ENCODE assay signal across 24 cellular contexts in the genomic region with DNA sequence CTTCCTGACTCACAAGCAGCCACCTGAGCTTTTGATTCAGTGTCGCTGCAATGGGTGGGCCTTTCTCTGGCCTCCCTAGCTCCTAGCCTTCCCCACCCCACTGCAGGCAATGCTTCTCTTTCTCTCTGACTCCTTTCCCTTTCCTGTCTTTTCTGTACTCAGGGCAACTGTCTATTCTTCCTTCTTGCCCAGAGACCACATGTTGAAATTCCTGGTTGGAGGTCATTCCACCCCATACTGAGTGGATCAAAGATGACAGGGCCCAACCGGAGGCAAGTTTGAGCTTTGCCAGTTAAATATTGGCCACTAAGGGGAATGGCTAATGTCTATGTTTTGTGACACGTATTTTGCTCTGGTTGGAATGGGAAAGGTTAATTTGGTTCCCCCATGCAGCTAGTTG.
DNase-seq lines count a peak whose midpoint lies in the region; ATAC-seq, FAIRE-seq and TF ChIP-seq lines count a peak whose summit lies in the region.
"Had no signal": no experiment of that assay in that cellular context is flagged by ENCODE, and none has a peak within 500 bp of the region (broad histone marks: within the 10 kb centered on the region; RNA-seq: fewer than 3 reads in every experiment).

No MANE protein-coding gene starts in this region.

- FAIRE-seq in HepG2 (lab: Jason Lieb, UNC): peak; percentile 34
- FAIRE-seq: H1 had no signal

- in situ Hi-C loops in HepG2 (cut with HindIII; ENCODE audit: extremely low pct_ligation_motif_present, low pct_unique_long_range_greater_than_20kb): no loop called here

- no peaks in the 10 kb centered on the region for H3K27me3 Mint-ChIP-seq in activated T-cell treated with anti-CD3 and anti-CD28 coated beads, Interleukin-2, amount 50 U/mL, for 24 hours
- H3K27me3 Mint-ChIP-seq in naive thymus-derived CD8-positive, alpha-beta T cell: no peaks in the 10 kb centered on the region
- H3K27me3 Mint-ChIP-seq: CD4-positive, alpha-beta T cell had no signal

- H3K4me2 ChIP-seq in HepG2 (ENCODE audit: low read depth, low read length): peak overlapping the region; percentile 54
- H3K4me2 ChIP-seq: KMS-11, SK-N-SH had no signal

- WGBS in HepG2 (ENCODE audit: low lambda C conversion rate): 17% methylated on average over 3 of the region's 3 CpGs

- H3K4me3 ChIP-seq in HepG2 (replicated peaks in 1 of 3; ENCODE audit: insufficient read depth in 1 of 3, low read depth in 2 of 3, low read length in 3 of 3) (peak overlapping the region in 1 of 3 experiments; percentile 6; a peak in 1 of 6 replicates), neutrophil (ENCODE audit: low read depth in 1 of 2, low read length in 1 of 2) (no peak overlapping the region)

- peak; percentile 79 for ATAC-seq in HepG2
- no peak for ATAC-seq in naive thymus-derived CD8-positive, alpha-beta T cell
- ATAC-seq: PC-3 had no signal

- no TSS peak for BruUV-seq in HepG2 (replicated peaks; lab: Mats Ljungman, UMichigan)

- intact Hi-C loops in HepG2 (cut with micrococcal nuclease; ENCODE audit: unreplicated experiment): no loop called here

- H3K27me3 ChIP-seq in HepG2 (ENCODE audit: control insufficient read depth in 1 of 2, insufficient read depth in 2 of 2, low read length in 2 of 2) (no peaks in the 10 kb centered on the region; a peak in 1 of 5 replicates), neutrophil (no peaks in the 10 kb centered on the region)
- H3K27me3 ChIP-seq: BE2C had no signal

- no peaks in the 10 kb centered on the region for H3K36me3 Mint-ChIP-seq in activated T-cell treated with anti-CD3 and anti-CD28 coated beads, Interleukin-2, amount 50 U/mL, for 24 hours (ENCODE audit: low read depth)
- no peaks in the 10 kb centered on the region for H3K36me3 Mint-ChIP-seq in naive thymus-derived CD8-positive, alpha-beta T cell

- DNase-seq in activated T-cell treated with anti-CD3 and anti-CD28 coated beads, Interleukin-2, amount 50 U/mL, for 24 hours: no peak
- DNase-seq in activated T-cell treated with anti-CD3 and anti-CD28 coated beads, Interleukin-2, amount 50 U/mL, for 1 hour: no peak
- DNase-seq in HepG2 (ENCODE audit: low spot score) (peak; percentile 29), HuH-7 (ENCODE audit: low spot score) (no peak), DMS79 treated with DMSO at 0.1 percent for 48 hours (lab: John Stamatoyannopoulos, UW) (no peak)
- no peak for DNase-seq in stimulated activated CD8-positive, alpha-beta memory T cell treated with anti-CD3 and anti-CD28 coated beads, Interleukin-4, amount 100 ng/mL, for 48 hours
- no peak for DNase-seq in naive thymus-derived CD8-positive, alpha-beta T cell
- DNase-seq: BE2C; Caco-2; CD4-positive, alpha-beta T cell; DMS153; GF-D8; NCI-H1436; NCI-H1930; NCI-H345; NCI-H524 treated with DMSO at 0.1 percent for 48 hours; PC-3; RPMI8226; SHP77 treated with DMSO at 0.1 percent for 48 hours; SK-N-SH had no signal

- TF ChIP-seq RAD21 in HepG2 (CRISPR knock-in tag; IDR thresholded peaks at IDR 0.05): no peak

- no peaks in the 10 kb centered on the region for H4K20me1 ChIP-seq in HepG2 (ENCODE audit: insufficient read depth, low read length)

- no peaks in the 10 kb centered on the region for H3K36me3 ChIP-seq in HepG2 (replicated peaks in 1 of 2; ENCODE audit: control insufficient read depth in 1 of 2, insufficient read depth in 2 of 2, low read length in 2 of 2)
- no peaks in the 10 kb centered on the region for H3K36me3 ChIP-seq in neutrophil
- H3K36me3 ChIP-seq: BE2C had no signal

- no peaks in the 10 kb centered on the region for H3K4me1 Mint-ChIP-seq in activated T-cell treated with anti-CD3 and anti-CD28 coated beads, Interleukin-2, amount 50 U/mL, for 24 hours (ENCODE audit: low read depth)
- peaks cover 0 to 17% (median 0%) of the 10 kb centered on the region in 4 donors for H3K4me1 Mint-ChIP-seq in naive thymus-derived CD8-positive, alpha-beta T cell

- POLR2A ChIA-PET in HepG2 (lab: Yijun Ruan, JAX): no interaction called here
- POLR2A ChIA-PET in naive thymus-derived CD8-positive, alpha-beta T cell (lab: Charles Lee): interaction anchor here (0.7 to 1.3 kb wide), 3 partner anchors 62 to 157 kb away, joined by 3 to 4 read pairs (median 3); a partner anchor contains a TSS

- peak overlapping the region; percentile 18 for H3K27ac Mint-ChIP-seq in activated T-cell treated with anti-CD3 and anti-CD28 coated beads, Interleukin-2, amount 50 U/mL, for 24 hours
- H3K27ac Mint-ChIP-seq in naive thymus-derived CD8-positive, alpha-beta T cell: peak overlapping the region in 2 of 10 donors; percentile 46 to 61
- H3K27ac Mint-ChIP-seq: CD4-positive, alpha-beta T cell had no signal

- TF ChIP-seq POLR2A in HepG2 (IDR thresholded peaks at IDR 0.05; ENCODE audit: insufficient read depth in 1 of 2, low read depth in 2 of 2, low read length in 2 of 2): no peak

- TF ChIP-seq EP300 in HepG2 (IDR thresholded peaks at IDR 0.05; ENCODE audit: low read depth in 2 of 2, low read length in 2 of 2) (no peak), HepG2 (CRISPR knock-in tag; IDR thresholded peaks at IDR 0.05; ENCODE audit: borderline replicate concordance) (no peak)

- no peak for TF ChIP-seq CTCF in HepG2 (CRISPR knock-in tag; IDR thresholded peaks at IDR 0.05)
- no peak for TF ChIP-seq CTCF in neutrophil (IDR thresholded peaks at IDR 0.05)

- H3K79me2 ChIP-seq in HepG2 (ENCODE audit: insufficient read depth, low read length): no peaks in the 10 kb centered on the region

- no peak overlapping the region for H3K27ac ChIP-seq in HepG2 (ENCODE audit: extremely low read length, insufficient read depth, low read length)
- H3K27ac ChIP-seq in neutrophil: peak overlapping the region; percentile 95
- H3K27ac ChIP-seq: 22Rv1, KMS-11 had no signal

- H3K9me3 Mint-ChIP-seq in activated T-cell treated with anti-CD3 and anti-CD28 coated beads, Interleukin-2, amount 50 U/mL, for 24 hours: no peaks in the 10 kb centered on the region
- no peaks in the 10 kb centered on the region for H3K9me3 Mint-ChIP-seq in naive thymus-derived CD8-positive, alpha-beta T cell
- H3K9me3 Mint-ChIP-seq: CD4-positive, alpha-beta T cell had no signal

- no peak overlapping the region for H2AFZ ChIP-seq in HepG2 (ENCODE audit: low read length)

- H3K4me1 ChIP-seq in HepG2 (ENCODE audit: insufficient read depth, low read length) (peaks cover 44% of the 10 kb centered on the region), neutrophil (ENCODE audit: control insufficient read depth in 1 of 2, insufficient read depth in 1 of 2, low read depth in 1 of 2, low read length in 1 of 2) (peaks cover 59 to 68% of the 10 kb centered on the region in 2 experiments)
- H3K4me1 ChIP-seq: BE2C had no signal

- H3K4me3 Mint-ChIP-seq in activated T-cell treated with anti-CD3 and anti-CD28 coated beads, Interleukin-2, amount 50 U/mL, for 24 hours: no peak overlapping the region
- no peak overlapping the region for H3K4me3 Mint-ChIP-seq in naive thymus-derived CD8-positive, alpha-beta T cell
- H3K4me3 Mint-ChIP-seq: CD4-positive, alpha-beta T cell had no signal

- H3K9ac ChIP-seq in HepG2 (ENCODE audit: insufficient read depth, low read depth, low read length): no peak overlapping the region
- H3K9ac ChIP-seq: KMS-11, SK-N-SH had no signal

- CTCF ChIA-PET in HepG2 (lab: Yijun Ruan, JAX; ENCODE audit: low intra/inter-chr PET ratio, low total read pairs): no interaction called here

- H3K9me3 ChIP-seq in HepG2 (ENCODE audit: low read length) (no peaks in the 10 kb centered on the region), neutrophil (no peaks in the 10 kb centered on the region)
- H3K9me3 ChIP-seq: BE2C, Caco-2, SK-N-SH had no signal

TF ChIP-seq in HepG2, 621 proteins besides CTCF, POLR2A, EP300 and RAD21 (continues in another document):
- TF ChIP-seq JARID2 (CRISPR knock-in tag; IDR thresholded peaks at IDR 0.05; ENCODE audit: insufficient replicate concordance): no peak
- 0 out of 2 replicates have a peak, but pooled peaks have one; percentile 33 for TF ChIP-seq ZNF652 (CRISPR knock-in tag; IDR thresholded peaks at IDR 0.05; ENCODE audit: borderline replicate concordance, low read depth)
- TF ChIP-seq ZNF367 (CRISPR knock-in tag; IDR thresholded peaks at IDR 0.05; ENCODE audit: borderline replicate concordance): no peak
- 0 out of 2 replicates have a peak, but pooled peaks have one; percentile 21 for TF ChIP-seq CEBPG (CRISPR knock-in tag; IDR thresholded peaks at IDR 0.05)
- TF ChIP-seq, protein P1, sequence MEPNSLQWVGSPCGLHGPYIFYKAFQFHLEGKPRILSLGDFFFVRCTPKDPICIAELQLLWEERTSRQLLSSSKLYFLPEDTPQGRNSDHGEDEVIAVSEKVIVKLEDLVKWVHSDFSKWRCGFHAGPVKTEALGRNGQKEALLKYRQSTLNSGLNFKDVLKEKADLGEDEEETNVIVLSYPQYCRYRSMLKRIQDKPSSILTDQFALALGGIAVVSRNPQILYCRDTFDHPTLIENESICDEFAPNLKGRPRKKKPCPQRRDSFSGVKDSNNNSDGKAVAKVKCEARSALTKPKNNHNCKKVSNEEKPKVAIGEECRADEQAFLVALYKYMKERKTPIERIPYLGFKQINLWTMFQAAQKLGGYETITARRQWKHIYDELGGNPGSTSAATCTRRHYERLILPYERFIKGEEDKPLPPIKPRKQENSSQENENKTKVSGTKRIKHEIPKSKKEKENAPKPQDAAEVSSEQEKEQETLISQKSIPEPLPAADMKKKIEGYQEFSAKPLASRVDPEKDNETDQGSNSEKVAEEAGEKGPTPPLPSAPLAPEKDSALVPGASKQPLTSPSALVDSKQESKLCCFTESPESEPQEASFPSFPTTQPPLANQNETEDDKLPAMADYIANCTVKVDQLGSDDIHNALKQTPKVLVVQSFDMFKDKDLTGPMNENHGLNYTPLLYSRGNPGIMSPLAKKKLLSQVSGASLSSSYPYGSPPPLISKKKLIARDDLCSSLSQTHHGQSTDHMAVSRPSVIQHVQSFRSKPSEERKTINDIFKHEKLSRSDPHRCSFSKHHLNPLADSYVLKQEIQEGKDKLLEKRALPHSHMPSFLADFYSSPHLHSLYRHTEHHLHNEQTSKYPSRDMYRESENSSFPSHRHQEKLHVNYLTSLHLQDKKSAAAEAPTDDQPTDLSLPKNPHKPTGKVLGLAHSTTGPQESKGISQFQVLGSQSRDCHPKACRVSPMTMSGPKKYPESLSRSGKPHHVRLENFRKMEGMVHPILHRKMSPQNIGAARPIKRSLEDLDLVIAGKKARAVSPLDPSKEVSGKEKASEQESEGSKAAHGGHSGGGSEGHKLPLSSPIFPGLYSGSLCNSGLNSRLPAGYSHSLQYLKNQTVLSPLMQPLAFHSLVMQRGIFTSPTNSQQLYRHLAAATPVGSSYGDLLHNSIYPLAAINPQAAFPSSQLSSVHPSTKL (CRISPR knock-in tag; IDR thresholded peaks at IDR 0.05): 0 out of 2 replicates have a peak, but pooled peaks have one; percentile 20
- TF ChIP-seq SOX6 (IDR thresholded peaks at IDR 0.05): no peak
- TF ChIP-seq SOX6 (CRISPR knock-in tag; IDR thresholded peaks at IDR 0.05): peak; percentile 25; the same call in 1 of the 2 replicates
- TF ChIP-seq SAP130 (CRISPR knock-in tag; IDR thresholded peaks at IDR 0.05; ENCODE audit: low read depth): peak; percentile 40; the same call in 1 of the 2 replicates
- peak; percentile 36; the same call in 1 of the 2 replicates for TF ChIP-seq SOX5 (CRISPR knock-in tag; IDR thresholded peaks at IDR 0.05; ENCODE audit: borderline replicate concordance)
- peak; percentile 48 for TF ChIP-seq TEAD3 (CRISPR knock-in tag; optimal IDR thresholded peaks at IDR 0.05; ENCODE audit: borderline replicate concordance)
